15 cellular contexts compared by ENCODE assay signal in genomic region chr14:72547999-72548398, GRCh38.
"Had no signal": no experiment of that assay in that cellular context is flagged by ENCODE, and none has a peak within 500 bp of the region (broad histone marks: within the 10 kb centered on the region; RNA-seq: fewer than 3 reads in every experiment).

No MANE protein-coding gene starts in this region.

- DNase-seq: activated effector memory CD4-positive, alpha-beta T cell treated with Interleukin-2 at 50 U/mL for 16 hours; activated T-cell treated with anti-CD3 and anti-CD28 coated beads, Interleukin-2, amount 50 U/mL, for 1 hour; amygdala; brain microvascular endothelial cell; cerebellar nuclear complex; glutamatergic neuron; immature natural killer cell; mucosa of descending colon; nephron progenitor cell; stimulated activated CD4-positive, alpha-beta T cell treated with anti-CD3 and anti-CD28 coated beads, Interleukin-4, amount 100 ng/mL, for 4 hours; stomach; T-helper 2 cell had no signal

- H3K9me3 ChIP-seq: mucosa of descending colon, stomach, thoracic aorta had no signal

- H3K27ac ChIP-seq: brain microvascular endothelial cell, stomach, thoracic aorta had no signal

- H3K4me3 Mint-ChIP-seq: activated naive CD4-positive, alpha-beta T cell treated with anti-CD3 and anti-CD28 coated beads, Interleukin-2, amount 50 U/mL, for 24 hours; dendritic cell treated with granulocyte-macrophage colony-stimulating factor and Interleukin-4, amounts not matched to agents 40 ng/mL and 50 ng/mL, for 4 days; immature natural killer cell; nephron progenitor cell had no signal

- H3K4me1 Mint-ChIP-seq: activated naive CD4-positive, alpha-beta T cell treated with anti-CD3 and anti-CD28 coated beads, Interleukin-2, amount 50 U/mL, for 24 hours had no signal

- H3K27ac Mint-ChIP-seq: activated naive CD4-positive, alpha-beta T cell treated with anti-CD3 and anti-CD28 coated beads, Interleukin-2, amount 50 U/mL, for 24 hours; dendritic cell treated with granulocyte-macrophage colony-stimulating factor and Interleukin-4, amounts not matched to agents 40 ng/mL and 50 ng/mL, for 4 days; immature natural killer cell; nephron progenitor cell had no signal

- H3K36me3 Mint-ChIP-seq: activated naive CD4-positive, alpha-beta T cell treated with anti-CD3 and anti-CD28 coated beads, Interleukin-2, amount 50 U/mL, for 24 hours; immature natural killer cell had no signal

- H3K27me3 Mint-ChIP-seq: activated naive CD4-positive, alpha-beta T cell treated with anti-CD3 and anti-CD28 coated beads, Interleukin-2, amount 50 U/mL, for 24 hours had no signal

- H3K4me3 ChIP-seq: mucosa of descending colon, stomach, thoracic aorta had no signal

- H3K4me1 ChIP-seq: stomach had no signal

- ATAC-seq: mucosa of descending colon had no signal

- H3K36me3 ChIP-seq: brain microvascular endothelial cell, stomach, thoracic aorta had no signal

- H3K27me3 ChIP-seq: brain microvascular endothelial cell had no signal

- H3K9me3 Mint-ChIP-seq: activated naive CD4-positive, alpha-beta T cell treated with anti-CD3 and anti-CD28 coated beads, Interleukin-2, amount 50 U/mL, for 24 hours; dendritic cell treated with granulocyte-macrophage colony-stimulating factor and Interleukin-4, amounts not matched to agents 40 ng/mL and 50 ng/mL, for 4 days; immature natural killer cell; nephron progenitor cell had no signal
